Comparison of ENCODE assay signal across 1 cellular context in the genomic region with DNA sequence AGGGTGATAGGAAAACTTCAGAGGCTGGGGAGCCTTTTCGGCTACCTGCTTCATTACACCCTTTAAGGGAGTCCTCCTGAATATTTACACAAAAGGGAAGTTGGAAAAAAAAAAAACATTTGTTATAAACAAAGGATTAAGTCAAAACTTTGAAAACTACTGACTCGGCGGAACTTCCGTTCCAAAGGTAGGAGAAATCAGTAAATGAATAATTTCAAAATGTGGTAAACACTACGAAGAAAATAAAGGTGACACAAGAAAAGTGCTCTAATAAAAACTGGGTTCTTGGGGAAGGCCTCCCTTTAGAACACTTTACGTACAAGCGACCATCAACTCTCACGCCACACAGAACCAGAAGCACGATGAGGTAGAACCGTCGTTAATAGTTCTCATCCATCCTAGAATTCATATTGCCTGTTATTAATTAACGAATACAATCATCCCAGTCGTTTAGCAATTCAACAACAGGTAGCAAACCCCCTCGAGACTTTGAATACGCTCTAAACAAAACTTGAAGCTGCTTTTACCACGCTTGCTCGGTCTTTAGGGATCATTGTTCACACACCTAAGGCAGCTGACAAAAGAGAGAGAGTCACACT.
TF ChIP-seq lines count a peak whose summit lies in the region.

No MANE protein-coding gene starts in this region.

TF ChIP-seq in HCT116, 20 proteins besides CTCF, POLR2A, EP300 and RAD21 (continued from another document):
- TF ChIP-seq, protein P1, sequence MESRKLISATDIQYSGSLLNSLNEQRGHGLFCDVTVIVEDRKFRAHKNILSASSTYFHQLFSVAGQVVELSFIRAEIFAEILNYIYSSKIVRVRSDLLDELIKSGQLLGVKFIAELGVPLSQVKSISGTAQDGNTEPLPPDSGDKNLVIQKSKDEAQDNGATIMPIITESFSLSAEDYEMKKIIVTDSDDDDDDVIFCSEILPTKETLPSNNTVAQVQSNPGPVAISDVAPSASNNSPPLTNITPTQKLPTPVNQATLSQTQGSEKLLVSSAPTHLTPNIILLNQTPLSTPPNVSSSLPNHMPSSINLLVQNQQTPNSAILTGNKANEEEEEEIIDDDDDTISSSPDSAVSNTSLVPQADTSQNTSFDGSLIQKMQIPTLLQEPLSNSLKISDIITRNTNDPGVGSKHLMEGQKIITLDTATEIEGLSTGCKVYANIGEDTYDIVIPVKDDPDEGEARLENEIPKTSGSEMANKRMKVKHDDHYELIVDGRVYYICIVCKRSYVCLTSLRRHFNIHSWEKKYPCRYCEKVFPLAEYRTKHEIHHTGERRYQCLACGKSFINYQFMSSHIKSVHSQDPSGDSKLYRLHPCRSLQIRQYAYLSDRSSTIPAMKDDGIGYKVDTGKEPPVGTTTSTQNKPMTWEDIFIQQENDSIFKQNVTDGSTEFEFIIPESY (IDR thresholded peaks at IDR 0.05; ENCODE audit: extremely low read depth, insufficient replicate concordance, low read length), result no peak
- TF ChIP-seq POLR2AphosphoS5 (IDR thresholded peaks at IDR 0.05; ENCODE audit: low read depth, low read length) (no peak), SRF (IDR thresholded peaks at IDR 0.05; ENCODE audit: low read depth) (no peak), TCF7L2 (IDR thresholded peaks at IDR 0.05; ENCODE audit: borderline replicate concordance, extremely low read depth, insufficient read depth, insufficient read length) (no peak), SIN3A (IDR thresholded peaks at IDR 0.05; ENCODE audit: low read depth) (no peak)
- TF ChIP-seq, protein P2, sequence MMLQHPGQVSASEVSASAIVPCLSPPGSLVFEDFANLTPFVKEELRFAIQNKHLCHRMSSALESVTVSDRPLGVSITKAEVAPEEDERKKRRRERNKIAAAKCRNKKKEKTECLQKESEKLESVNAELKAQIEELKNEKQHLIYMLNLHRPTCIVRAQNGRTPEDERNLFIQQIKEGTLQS (IDR thresholded peaks at IDR 0.05), result no peak
